ENCODE assay signal across 27 cellular contexts in genomic region chr3:101068876-101069606, GRCh38.
A peak's percentile ranks its signal among the peaks of the same experiment; 100 is the strongest.
DNase-seq lines count a peak whose midpoint lies in the region; ATAC-seq lines count a peak whose summit lies in the region.
"Had no signal": no experiment of that assay in that cellular context is flagged by ENCODE, and none has a peak within 500 bp of the region (broad histone marks: within the 10 kb centered on the region; RNA-seq: fewer than 3 reads in every experiment).

No MANE protein-coding gene starts in this region.

- no peak overlapping the region for H3K4me3 Mint-ChIP-seq in activated T-cell treated with anti-CD3 and anti-CD28 coated beads, Interleukin-2, amount 50 U/mL, for 4 hours
- H3K4me3 Mint-ChIP-seq: activated naive CD4-positive, alpha-beta T cell treated with anti-CD3 and anti-CD28 coated beads, Interleukin-2, amount 50 U/mL, for 24 hours; activated T-cell treated with anti-CD3 and anti-CD28 coated beads, Interleukin-2, amount 50 U/mL, for 72 hours; CD14-positive monocyte; naive thymus-derived CD4-positive, alpha-beta T cell; stimulated activated naive CD8-positive, alpha-beta T cell treated with anti-CD3 and anti-CD28 coated beads, Interleukin-15, amount 100 ng/mL, for 72 hours; type B pancreatic cell had no signal

- H3K27me3 Mint-ChIP-seq in activated T-cell treated with anti-CD3 and anti-CD28 coated beads, Interleukin-2, amount 50 U/mL, for 4 hours (ENCODE audit: low read depth), result peaks cover 15% of the 10 kb centered on the region
- H3K27me3 Mint-ChIP-seq: type B pancreatic cell had no signal

- DNase-seq in EH (ENCODE audit: low read depth), result peak; percentile 43
- DNase-seq in RPMI7951 (ENCODE audit: low read depth), result peak; percentile 28
- peak; percentile 5 for DNase-seq in fibroblast of gingiva (ENCODE audit: low read depth)
- no peak for DNase-seq in sciatic nerve (ENCODE audit: low spot score)
- no peak for DNase-seq in activated T-cell treated with anti-CD3 and anti-CD28 coated beads, Interleukin-2, amount 50 U/mL, for 4 hours
- DNase-seq in activated naive CD4-positive, alpha-beta T cell treated with anti-CD3 and anti-CD28 coated beads, Interleukin-2, amount 50 U/mL, for 16 hours, result no peak
- DNase-seq in kidney tubule cell (ENCODE audit: low spot score), result no peak
- DNase-seq: activated CD8-positive, alpha-beta memory T cell treated with anti-CD3 and anti-CD28 coated beads for 24 hours; activated T-cell treated with anti-CD3 and anti-CD28 coated beads, Interleukin-2, amount 50 U/mL, for 72 hours; aorta; effector memory CD4-positive, alpha-beta T cell; esophagus squamous epithelium; Kasumi-1; left colon; naive thymus-derived CD4-positive, alpha-beta T cell; NCI-H1105 treated with DMSO at 0.1 percent for 48 hours; NCI-H510A; NK-92 treated with Interleukin-12 subunit alpha and Interleukin-12 subunit beta, amount 100 ng/mL, for 24 hours; occipital lobe; retina; SJCRH30; stimulated activated naive CD8-positive, alpha-beta T cell treated with anti-CD3 and anti-CD28 coated beads, Interleukin-15, amount 100 ng/mL, for 72 hours; T-helper 1 cell had no signal

- H3K36me3 Mint-ChIP-seq in activated T-cell treated with anti-CD3 and anti-CD28 coated beads, Interleukin-2, amount 50 U/mL, for 4 hours (ENCODE audit: insufficient read depth), result no peaks in the 10 kb centered on the region
- H3K36me3 Mint-ChIP-seq: activated naive CD4-positive, alpha-beta T cell treated with anti-CD3 and anti-CD28 coated beads, Interleukin-2, amount 50 U/mL, for 24 hours; CD14-positive monocyte; naive thymus-derived CD4-positive, alpha-beta T cell; type B pancreatic cell had no signal

- intact Hi-C loops in sciatic nerve (cut with DNase I), result no loop called here

- peaks cover 2% of the 10 kb centered on the region for H3K4me1 Mint-ChIP-seq in activated T-cell treated with anti-CD3 and anti-CD28 coated beads, Interleukin-2, amount 50 U/mL, for 4 hours (ENCODE audit: low read depth)
- H3K4me1 Mint-ChIP-seq: activated naive CD4-positive, alpha-beta T cell treated with anti-CD3 and anti-CD28 coated beads, Interleukin-2, amount 50 U/mL, for 24 hours; CD14-positive monocyte had no signal

- ATAC-seq in sciatic nerve, result peak; percentile 47
- ATAC-seq in activated T-cell treated with anti-CD3 and anti-CD28 coated beads, Interleukin-2, amount 50 U/mL, for 4 hours, result no peak
- no peak for ATAC-seq in HG02798 (IDR thresholded peaks at IDR 0.05; ENCODE audit: poor library complexity, unreplicated experiment)
- ATAC-seq: activated T-cell treated with anti-CD3 and anti-CD28 coated beads, Interleukin-2, amount 50 U/mL, for 72 hours; naive thymus-derived CD4-positive, alpha-beta T cell; stimulated activated naive CD8-positive, alpha-beta T cell treated with anti-CD3 and anti-CD28 coated beads, Interleukin-15, amount 100 ng/mL, for 72 hours had no signal

- no peaks in the 10 kb centered on the region for H3K9me3 Mint-ChIP-seq in activated T-cell treated with anti-CD3 and anti-CD28 coated beads, Interleukin-2, amount 50 U/mL, for 4 hours
- H3K9me3 Mint-ChIP-seq: activated naive CD4-positive, alpha-beta T cell treated with anti-CD3 and anti-CD28 coated beads, Interleukin-2, amount 50 U/mL, for 24 hours; activated T-cell treated with anti-CD3 and anti-CD28 coated beads, Interleukin-2, amount 50 U/mL, for 72 hours; CD14-positive monocyte; stimulated activated naive CD8-positive, alpha-beta T cell treated with anti-CD3 and anti-CD28 coated beads, Interleukin-15, amount 100 ng/mL, for 72 hours; type B pancreatic cell had no signal

Comparison
In these comparisons a context has a peak if more than half of its experiments do, and no peak if none do; other contexts are left out.
1. DNase-seq: peak in EH (single experiment), RPMI7951 (single experiment) and fibroblast of gingiva (single experiment); none in sciatic nerve (single experiment), activated T-cell treated with anti-CD3 and anti-CD28 coated beads, Interleukin-2, amount 50 U/mL, for 4 hours (single experiment), activated naive CD4-positive, alpha-beta T cell treated with anti-CD3 and anti-CD28 coated beads, Interleukin-2, amount 50 U/mL, for 16 hours (single experiment) and kidney tubule cell (single experiment).